9 cellular contexts compared by ENCODE assay signal in the genomic region with DNA sequence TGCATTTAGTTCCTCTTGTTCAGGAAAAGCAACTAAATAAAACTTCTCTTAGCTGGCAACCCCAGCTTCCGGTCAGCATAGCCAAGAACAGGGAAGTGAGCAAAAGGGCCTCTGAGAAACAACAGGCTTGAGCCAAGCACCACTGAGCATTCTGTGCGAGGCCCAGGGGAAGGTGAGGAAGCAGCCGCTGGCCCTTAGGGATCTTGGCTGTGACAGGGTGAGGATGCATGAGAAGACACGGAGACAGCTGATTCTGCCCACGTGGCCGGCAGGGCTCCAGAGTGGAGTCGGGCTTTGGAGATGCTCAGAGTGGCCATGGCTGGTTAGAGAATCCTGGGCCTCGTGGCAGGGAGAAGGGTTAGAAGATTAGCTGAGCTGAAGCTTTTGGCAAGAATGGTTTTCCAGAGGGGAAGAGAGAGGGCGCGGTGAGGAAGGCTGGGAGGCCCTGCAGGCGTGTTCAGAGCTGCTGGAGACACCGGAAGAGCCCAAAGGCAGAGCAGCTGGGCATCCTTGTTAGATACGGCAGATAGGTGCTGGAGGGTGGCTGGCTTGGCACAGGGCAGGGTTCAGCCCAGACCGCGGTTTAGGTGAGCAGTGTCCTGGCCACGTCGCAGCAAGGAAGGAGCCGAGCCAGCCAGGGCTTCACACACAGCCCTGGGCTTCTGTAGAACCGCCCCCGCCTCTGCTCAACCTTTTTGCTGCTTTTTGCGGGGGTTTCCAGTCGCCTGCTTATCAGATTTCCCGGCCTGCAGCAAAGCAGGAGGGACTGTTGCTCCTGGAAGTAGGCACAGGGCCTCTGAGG. TPM values are rescaled to one million over a fixed set of nuclear protein-coding genes. Genes with fewer than 3 reads are reported as not detected.
DNase-seq lines count a peak whose midpoint lies in the region; ATAC-seq and TF ChIP-seq lines count a peak whose summit lies in the region.
"Had no signal": no experiment of that assay in that cellular context is flagged by ENCODE, and none has a peak within 500 bp of the region (broad histone marks: within the 10 kb centered on the region; RNA-seq: fewer than 3 reads in every experiment).

No MANE protein-coding gene starts in this region.

- no peak overlapping the region for H2BK15ac ChIP-seq in H9 (ENCODE audit: low read depth, low read length)

- no peak overlapping the region for H3K4me2 ChIP-seq in H9 (ENCODE audit: insufficient read depth, insufficient read length, low read length)

- peaks cover 40 to 66% (median 65%) of the 10 kb centered on the region in 3 experiments; a peak in 6 of 7 replicates for H3K36me3 Mint-ChIP-seq in H9 (ENCODE audit: insufficient read depth in 1 of 3, low read depth in 3 of 3)

- H3K27me3 Mint-ChIP-seq in H9 (ENCODE audit: low read depth): no peaks in the 10 kb centered on the region

- no peaks in the 10 kb centered on the region for H3K4me1 ChIP-seq in H9 (ENCODE audit: insufficient read depth, low read length)

- no peak overlapping the region for H2BK20ac ChIP-seq in H9 (ENCODE audit: low read depth, low read length, poor library complexity, severe bottlenecking)

- peaks cover 2 to 5% of the 10 kb centered on the region in 2 experiments; a peak in 3 of 4 replicates for H3K4me1 Mint-ChIP-seq in H9

- peaks cover 70% of the 10 kb centered on the region for H3K36me3 ChIP-seq in WERI-Rb-1

- H3K27ac ChIP-seq in H9 (ENCODE audit: insufficient read length, low read depth, low read length): no peak overlapping the region
- H3K27ac ChIP-seq in WERI-Rb-1: no peak overlapping the region

- no peaks in the 10 kb centered on the region for H3K9me3 ChIP-seq in H9 (ENCODE audit: control insufficient read depth, low read depth, low read length)
- H3K9me3 ChIP-seq in WERI-Rb-1 (ENCODE audit: severe bottlenecking): no peaks in the 10 kb centered on the region

- ATAC-seq in GM18502 (IDR thresholded peaks at IDR 0.05; ENCODE audit: poor library complexity, unreplicated experiment) (no peak), GM19467 (IDR thresholded peaks at IDR 0.05; ENCODE audit: unreplicated experiment) (no peak)

- H2AFZ ChIP-seq in H9 (ENCODE audit: low read length): no peak overlapping the region

- no peaks in the 10 kb centered on the region; a peak in 1 of 5 replicates for H3K9me3 Mint-ChIP-seq in H9

- H3K23ac ChIP-seq in H9 (ENCODE audit: insufficient read length, low read depth, low read length): no peak overlapping the region

- H4K8ac ChIP-seq in H9 (replicated peaks; ENCODE audit: insufficient read length, low read depth, low read length): no peak overlapping the region

- H3K9ac ChIP-seq in H9 (ENCODE audit: extremely low read depth, insufficient read length, low read length): no peak overlapping the region

- no peaks in the 10 kb centered on the region for H3K23me2 ChIP-seq in H9 (ENCODE audit: insufficient read length, low read depth, low read length, poor library complexity, severe bottlenecking)

- no peak overlapping the region for H3K56ac ChIP-seq in H9 (ENCODE audit: insufficient read length, low read depth, low read length)

- DNase-seq in H9: no peak
- DNase-seq in activated T-cell treated with anti-CD3 and anti-CD28 coated beads, Interleukin-2, amount 50 U/mL, for 1 hour: peak; percentile 16
- peak in 39 of 42 donors; percentile 27 to 81 (median 61) for DNase-seq in head of caudate nucleus
- peak; percentile 69 for DNase-seq in putamen (ENCODE audit: low spot score)
- no peak for DNase-seq in WERI-Rb-1
- DNase-seq in cortex of kidney (lab: John Stamatoyannopoulos, UW): no peak

- H3K4me3 Mint-ChIP-seq in H9: no peak overlapping the region

- H4K5ac ChIP-seq in H9 (ENCODE audit: insufficient read length, low read depth, low read length): no peak overlapping the region

- H2BK120ac ChIP-seq in H9 (ENCODE audit: low read depth, low read length, poor library complexity, severe bottlenecking): no peak overlapping the region

- no peaks in the 10 kb centered on the region; the same call in 1 of the 2 replicates for H3K79me2 ChIP-seq in H9 (ENCODE audit: insufficient read depth, low read length)

- WGBS in H9 (ENCODE audit: extremely low coverage, insufficient read length, low lambda C conversion rate): no CpG with 5 or more reads among the region's 23 CpGs

- H3K27me3 ChIP-seq in H9 (ENCODE audit: insufficient read depth, low read length) (no peaks in the 10 kb centered on the region), WERI-Rb-1 (ENCODE audit: insufficient read depth, low read depth, severe bottlenecking) (no peaks in the 10 kb centered on the region)

- no peaks in the 10 kb centered on the region for H4K20me1 ChIP-seq in H9 (ENCODE audit: control insufficient read depth, insufficient read depth, insufficient read length)

- no peak overlapping the region for H2AK5ac ChIP-seq in H9 (ENCODE audit: insufficient read length, low read length)

- H2BK12ac ChIP-seq in H9 (ENCODE audit: insufficient read length, low read depth, low read length): no peak overlapping the region

- H4K91ac ChIP-seq in H9 (ENCODE audit: insufficient read length, low read depth, low read length): no peak overlapping the region

- no peak overlapping the region for H3K4me3 ChIP-seq in WERI-Rb-1 (ENCODE audit: low read depth, low read length)

- H3K79me1 ChIP-seq in H9 (ENCODE audit: insufficient read depth, low read depth, low read length, poor library complexity, severe bottlenecking): peaks cover 5% of the 10 kb centered on the region

- no peak overlapping the region for H3K4ac ChIP-seq in H9 (ENCODE audit: low read depth, low read length)

- intact Hi-C loops in head of caudate nucleus (cut with DNase I): loop anchor here (2.0 to 10.0 kb wide), 2 partner anchors 258 to 384 kb away; no protein-coding TSS in a partner anchor

- TF ChIP-seq CTCF in H9 (conservative IDR thresholded peaks at IDR 0.05) (no peak), WERI-Rb-1 (IDR thresholded peaks at IDR 0.05; ENCODE audit: low read depth, low read length) (no peak)

- H3K27ac Mint-ChIP-seq in H9: peak overlapping the region in 2 of 3 experiments; percentile 73 to 83; a peak in 3 of 7 replicates

- H3K18ac ChIP-seq in H9 (ENCODE audit: insufficient read length, low read depth, low read length): no peak overlapping the region

- H3K14ac ChIP-seq in H9 (ENCODE audit: insufficient read depth, low read length): no peak overlapping the region; the same call in 1 of the 2 replicates

- H3T11ph ChIP-seq in H9 (ENCODE audit: low read length): no peak overlapping the region

- no peak overlapping the region for H2BK5ac ChIP-seq in H9 (ENCODE audit: insufficient read length, low read length)

RNA-seq across cellular contexts. Expression of a gene that starts 17.3 kb away (rescaled TPM):
- total RNA-seq in H9 (2021): 83.3 and 85.4 TPM in 2 replicates

RNA-seq across cellular contexts. Expression of a gene that starts 46.9 kb away (rescaled TPM):
- total RNA-seq in H9 (2021): 19.3 and 20.3 TPM in 2 replicates

RNA-seq across cellular contexts. Expression of a gene that starts 58.0 kb away (rescaled TPM):
- 0.15 TPM in 1 of 2 replicates, not detected in the other for total RNA-seq in H9 (2021)
- total RNA-seq: HT1080 had no signal

Comparison
In these comparisons a context has a peak if more than half of its experiments do, and no peak if none do; other contexts are left out.
1. DNase-seq: peak in activated T-cell treated with anti-CD3 and anti-CD28 coated beads, Interleukin-2, amount 50 U/mL, for 1 hour (single experiment), head of caudate nucleus (39 of 42) and putamen (single experiment); none in H9 (single experiment), WERI-Rb-1 (single experiment) and cortex of kidney (single experiment).